ENCODE assay signal across 8 cellular contexts in genomic region chr7:104983620-104984539, GRCh38. TPM values are rescaled to one million over a fixed set of nuclear protein-coding genes. Genes with fewer than 3 reads are reported as not detected.
A peak's percentile ranks its signal among the peaks of the same experiment; 100 is the strongest.
DNase-seq lines count a peak whose midpoint lies in the region; TF ChIP-seq lines count a peak whose summit lies in the region.

No MANE protein-coding gene starts in this region.

- in situ Hi-C loops in SK-MEL-5 (cut with HindIII; ENCODE audit: low pct_unique_long_range_greater_than_20kb, low sequenced_read_pairs) = no loop called here

- H3K9ac ChIP-seq in Loucy (ENCODE audit: low read depth, low read length, poor library complexity, severe bottlenecking) = peak overlapping the region; percentile 95

- H3K4me3 ChIP-seq in H7 (ENCODE audit: insufficient read depth, low read depth, low read length) = peak overlapping the region; percentile 54
- peak overlapping the region; percentile 85 for H3K4me3 ChIP-seq in Loucy (ENCODE audit: low read length, poor library complexity, severe bottlenecking)
- peak overlapping the region; percentile 68 for H3K4me3 ChIP-seq in ovary
- peak overlapping the region; percentile 53 to 70 (median 53) for H3K4me3 ChIP-seq in thyroid gland (replicated peaks in 1 of 3)

- H3K27ac ChIP-seq in ovary (peak overlapping the region; percentile 96 to 97), thyroid gland (peak overlapping the region; percentile 97 to 98 (median 97))

- peaks cover 18% of the 10 kb centered on the region for H4K20me1 ChIP-seq in Loucy (ENCODE audit: insufficient read depth, low read length, poor library complexity, severe bottlenecking)

- peak overlapping the region; percentile 93 for H3K4me2 ChIP-seq in Loucy (ENCODE audit: low read depth, low read length, poor library complexity, severe bottlenecking)

- TF ChIP-seq POLR2A in ovary (IDR thresholded peaks at IDR 0.05) (peak; percentile 64), thyroid gland (IDR thresholded peaks at IDR 0.05) (peak; percentile 35 to 85)

- peaks cover 15% of the 10 kb centered on the region for H3K9me3 Mint-ChIP-seq in glutamatergic neuron (ENCODE audit: unreplicated experiment)

- no peaks in the 10 kb centered on the region for H3K9me2 ChIP-seq in Loucy (replicated peaks; ENCODE audit: low read depth, low read length)

- H3K27me3 ChIP-seq in H7 (ENCODE audit: control insufficient read depth, insufficient read depth, low read length) (no peaks in the 10 kb centered on the region), Loucy (ENCODE audit: insufficient read depth, low read length, poor library complexity, severe bottlenecking) (no peaks in the 10 kb centered on the region), ovary (no peaks in the 10 kb centered on the region), thyroid gland (no peaks in the 10 kb centered on the region)

- DNase-seq in GM03348 (ENCODE audit: low spot score) = peak; percentile 92
- peak; percentile 86 for DNase-seq in H7
- peak; percentile 91 for DNase-seq in SK-MEL-5 (ENCODE audit: low read depth, low spot score)
- DNase-seq in activated naive CD4-positive, alpha-beta T cell treated with anti-CD3 and anti-CD28 coated beads, Interleukin-2, amount 50 U/mL, for 16 hours = peak; percentile 84
- peak; percentile 85 for DNase-seq in glutamatergic neuron
- peak; percentile 85 to 92 (median 87) for DNase-seq in ovary
- DNase-seq in thyroid gland = peak; percentile 85 to 88

- no peaks in the 10 kb centered on the region for H3K36me3 ChIP-seq in H7 (replicated peaks; ENCODE audit: control insufficient read depth, insufficient read depth, low read length)
- no peaks in the 10 kb centered on the region; the same call in 1 of the 2 replicates for H3K36me3 ChIP-seq in Loucy (ENCODE audit: insufficient read depth, low read length)
- no peaks in the 10 kb centered on the region for H3K36me3 ChIP-seq in ovary
- no peaks in the 10 kb centered on the region for H3K36me3 ChIP-seq in thyroid gland

- TF ChIP-seq CTCF in Loucy (conservative IDR thresholded peaks at IDR 0.05; ENCODE audit: low read length) (peak; percentile 42), glutamatergic neuron (IDR thresholded peaks at IDR 0.05; ENCODE audit: partially characterized antibody, unreplicated experiment) (no peak), ovary (IDR thresholded peaks at IDR 0.05) (peak in 2 of 3 donors; percentile 68 to 75), thyroid gland (IDR thresholded peaks at IDR 0.05) (peak; percentile 14 to 60 (median 52))

- peak overlapping the region; percentile 100 for H3K27ac Mint-ChIP-seq in glutamatergic neuron (ENCODE audit: unreplicated experiment)

- H3K36me3 Mint-ChIP-seq in glutamatergic neuron (ENCODE audit: unreplicated experiment) = no peaks in the 10 kb centered on the region

- peak overlapping the region; percentile 100 for H3K4me3 Mint-ChIP-seq in glutamatergic neuron (ENCODE audit: unreplicated experiment)

- H3K27me3 Mint-ChIP-seq in glutamatergic neuron (ENCODE audit: unreplicated experiment) = peaks cover 2% of the 10 kb centered on the region

- H3K79me2 ChIP-seq in Loucy (ENCODE audit: insufficient read depth, low read length) = peaks cover 32% of the 10 kb centered on the region

- no peaks in the 10 kb centered on the region for H3F3A ChIP-seq in Loucy (ENCODE audit: low read depth)

- H3K4me1 Mint-ChIP-seq in glutamatergic neuron (ENCODE audit: low read depth, unreplicated experiment) = peaks cover 65% of the 10 kb centered on the region

- H3K9me3 ChIP-seq in Loucy (ENCODE audit: insufficient read depth, low read depth, low read length) (no peaks in the 10 kb centered on the region), ovary (no peaks in the 10 kb centered on the region), thyroid gland (no peaks in the 10 kb centered on the region)

- intact Hi-C loops in ovary (cut with DNase I) = loop anchor here in 2 of 4 donors (2.0 to 10.0 kb wide), 2 partner anchors 29 to 121 kb away; no protein-coding TSS in a partner anchor
- intact Hi-C loops in thyroid gland (cut with DNase I) = loop anchor here (5.0 to 10.0 kb wide), 2 partner anchors 33 to 121 kb away; no protein-coding TSS in a partner anchor

- 0 to 1% (median 0%) methylated on average over 62 of the region's 62 CpGs for WGBS in ovary, 3 donors
- 1% methylated on average over 46 to 51 of the region's 62 CpGs for WGBS in thyroid gland, 2 donors

- TF ChIP-seq EP300 in ovary (IDR thresholded peaks at IDR 0.05) = peak; percentile 25

- H3K4me1 ChIP-seq in Loucy (ENCODE audit: insufficient read depth, low read length, poor library complexity, severe bottlenecking) = peaks cover 23% of the 10 kb centered on the region
- H3K4me1 ChIP-seq in ovary (ENCODE audit: insufficient read depth) = peaks cover 10% of the 10 kb centered on the region
- H3K4me1 ChIP-seq in thyroid gland = peaks cover 36 to 48% of the 10 kb centered on the region in 2 donors

- peak overlapping the region; percentile 79 for H2AFZ ChIP-seq in Loucy (ENCODE audit: low read length)

RNA-seq across cellular contexts. Expression of gene KMT2E, which starts 30.1 kb away (rescaled TPM):
- 19.7 and 36.8 TPM in 2 replicates for total RNA-seq in H7 (2014; rRNA removed; shearing (Covaris generic))
- total RNA-seq in SK-MEL-5 (2014; rRNA removed; shearing (Covaris generic)) = 37.3 and 47.6 TPM in 2 replicates
- 17.7 and 27.3 TPM in 2 replicates for polyA plus RNA-seq in SK-MEL-5 (2015; cell fraction: cytosol; rRNA removed)
- polyA plus RNA-seq in SK-MEL-5 (2015; cell fraction: nucleus; rRNA removed) = 36.4 and 63.9 TPM in 2 replicates
- total RNA-seq in glutamatergic neuron (ENCODE audit: unreplicated experiment) (126 TPM), ovary (100 to 1,000 TPM in 6 of 7 donors, 10 to 100 TPM in 1; 97.4 to 152 (median 113) TPM), thyroid gland (100 to 1,000 TPM; 111 to 181 (median 160) TPM)
- polyA plus RNA-seq in ovary = 10 to 100 TPM; 35.2 to 56.8 TPM

Comparison
In these comparisons a context has a peak if more than half of its experiments do, and no peak if none do; other contexts are left out.
1. Peak in every context shown above with its lines: DNase-seq, H3K4me3 ChIP-seq and H3K27ac ChIP-seq.